20 cellular contexts compared by ENCODE assay signal in genomic region chr6:85402071-85402470, GRCh38. TPM values are rescaled to one million over a fixed set of nuclear protein-coding genes. Genes with fewer than 3 reads are reported as not detected.
A peak's percentile ranks its signal among the peaks of the same experiment; 100 is the strongest.
DNase-seq lines count a peak whose midpoint lies in the region; ATAC-seq, FAIRE-seq and TF ChIP-seq lines count a peak whose summit lies in the region.
"Had no signal": no experiment of that assay in that cellular context is flagged by ENCODE, and none has a peak within 500 bp of the region (broad histone marks: within the 10 kb centered on the region; RNA-seq: fewer than 3 reads in every experiment).

No MANE protein-coding gene starts in this region.

- no peaks in the 10 kb centered on the region for H4K20me1 ChIP-seq in H1 (replicated peaks in 1 of 2; ENCODE audit: control insufficient read depth in 1 of 2, insufficient read depth in 2 of 2, low read length in 2 of 2)

- H3K4me1 ChIP-seq in H1 (replicated peaks in 1 of 4; ENCODE audit: control insufficient read depth in 3 of 4, insufficient read depth in 4 of 4, low read length in 3 of 4), result peaks cover 0 to 8% (median 4%) of the 10 kb centered on the region in 4 experiments; a peak in 3 of 7 replicates
- H3K4me1 ChIP-seq: HAP-1 had no signal

- H3K27me3 Mint-ChIP-seq in Calu3 (ENCODE audit: unreplicated experiment), result no peaks in the 10 kb centered on the region
- H3K27me3 Mint-ChIP-seq in osteocyte (ENCODE audit: unreplicated experiment), result no peaks in the 10 kb centered on the region
- H3K27me3 Mint-ChIP-seq: activated naive CD4-positive, alpha-beta T cell treated with anti-CD3 and anti-CD28 coated beads, Interleukin-2, amount 50 U/mL, for 24 hours had no signal

- no peak overlapping the region for H3K27ac ChIP-seq in H1 (ENCODE audit: low read depth, low read length)
- H3K27ac ChIP-seq: cardiac muscle cell had no signal

- H3K79me2 ChIP-seq in H1 (ENCODE audit: control insufficient read depth in 1 of 2, insufficient read depth in 2 of 2, low read length in 2 of 2), result no peaks in the 10 kb centered on the region

- peak overlapping the region; percentile 56; the same call in 1 of the 2 replicates for H2BK12ac ChIP-seq in H1 (ENCODE audit: low read depth, low read length)

- H3K4me2 ChIP-seq in H1 (ENCODE audit: insufficient read depth in 1 of 2, low read depth in 2 of 2, low read length in 2 of 2), result no peak overlapping the region

- no peaks in the 10 kb centered on the region for H3K9me3 ChIP-seq in H1 (ENCODE audit: insufficient read depth in 2 of 2, low read depth in 1 of 2, low read length in 1 of 2)
- H3K9me3 ChIP-seq: HAP-1, tibial artery had no signal

- no peak for TF ChIP-seq POLR2A in H1 (IDR thresholded peaks at IDR 0.05; ENCODE audit: control extremely low read depth in 1 of 2, low read depth in 2 of 2, low read length in 2 of 2)

- no peak overlapping the region for H2BK5ac ChIP-seq in H1 (ENCODE audit: low read depth, low read length)

- no peak overlapping the region for H4K5ac ChIP-seq in H1 (ENCODE audit: insufficient read length, low read depth, low read length)

- CTCF ChIA-PET in Calu3 (lab: Charles Lee) (no interaction called here), H1 (lab: Charles Lee; ENCODE audit: partially characterized antibody) (interaction anchor here (1.5 kb wide), 1 partner anchor 15 kb away, joined by 3 read pairs; no protein-coding TSS in a partner anchor)

- ATAC-seq in GM21786 (IDR thresholded peaks at IDR 0.05; ENCODE audit: unreplicated experiment), result no peak
- ATAC-seq: right cardiac atrium had no signal

- no peak overlapping the region for H2BK120ac ChIP-seq in H1 (replicated peaks; ENCODE audit: low read depth, low read length)

- no peak overlapping the region for H4K91ac ChIP-seq in H1 (replicated peaks; ENCODE audit: insufficient read length, low read length)

- H3K14ac ChIP-seq in H1 (ENCODE audit: insufficient read length), result no peak overlapping the region

- peaks cover 78% of the 10 kb centered on the region for H3K4me1 Mint-ChIP-seq in Calu3 (ENCODE audit: low read depth, unreplicated experiment)
- peaks cover 78% of the 10 kb centered on the region for H3K4me1 Mint-ChIP-seq in osteocyte (ENCODE audit: unreplicated experiment)

- no peak for FAIRE-seq in H1 (lab: Jason Lieb, UNC)

- no peak overlapping the region for H3K18ac ChIP-seq in H1 (ENCODE audit: extremely low read depth, low read length)

- no peak overlapping the region for H3K23ac ChIP-seq in H1 (ENCODE audit: insufficient read length)

- H3K36me3 ChIP-seq in H1 (ENCODE audit: control insufficient read depth in 2 of 4, insufficient read depth in 4 of 4, low read length in 3 of 4), result no peaks in the 10 kb centered on the region
- H3K36me3 ChIP-seq: cardiac muscle cell, HAP-1, tibial artery had no signal

- H2AFZ ChIP-seq in H1 (ENCODE audit: low read length), result no peak overlapping the region

- no TSS peak for BruUV-seq in Calu3 (replicated peaks; lab: Mats Ljungman, UMichigan)

- H3K36me3 Mint-ChIP-seq in Calu3 (ENCODE audit: insufficient read depth, unreplicated experiment), result peaks cover 16% of the 10 kb centered on the region
- H3K36me3 Mint-ChIP-seq in osteocyte (ENCODE audit: unreplicated experiment), result no peaks in the 10 kb centered on the region
- H3K36me3 Mint-ChIP-seq: activated naive CD4-positive, alpha-beta T cell treated with anti-CD3 and anti-CD28 coated beads, Interleukin-2, amount 50 U/mL, for 24 hours; CD8-positive, alpha-beta memory T cell had no signal

- intact Hi-C loops in Calu3 (cut with micrococcal nuclease; ENCODE audit: unreplicated experiment), result no loop called here

- H3K23me2 ChIP-seq in H1 (ENCODE audit: low read depth, low read length), result no peaks in the 10 kb centered on the region

- DNase-seq in Calu3, result no peak
- peak; percentile 52 for DNase-seq in NCI-H69 (lab: John Stamatoyannopoulos, UW)
- DNase-seq in H1 (ENCODE audit: low read depth in 1 of 2, low spot score in 2 of 2), result no peak
- DNase-seq in osteocyte (ENCODE audit: extremely low spot score, unreplicated experiment), result no peak
- no peak for DNase-seq in kidney glomerular epithelial cell (lab: John Stamatoyannopoulos, UW)
- no peak for DNase-seq in NCI-H526 (lab: John Stamatoyannopoulos, UW)
- DNase-seq: EL; NCI-H1092; NCI-H82; nephron progenitor cell; right cardiac atrium; stimulated activated CD4-positive, alpha-beta T cell treated with anti-CD3 and anti-CD28 coated beads, Interleukin-2, amount 100 ng/mL, for 48 hours; stimulated activated CD8-positive, alpha-beta memory T cell treated with anti-CD3 and anti-CD28 coated beads, Interleukin-4, amount 100 ng/mL, for 48 hours; T-helper 2 cell; tibial artery had no signal

- no peak overlapping the region for H3K56ac ChIP-seq in H1 (replicated peaks; ENCODE audit: insufficient read length, low read depth, low read length)

- no peak overlapping the region for H4K8ac ChIP-seq in H1 (ENCODE audit: extremely low read depth, insufficient read depth, low read length)

- POLR2A ChIA-PET in H1 (lab: Charles Lee; ENCODE audit: partially characterized antibody), result no interaction called here

- no peak overlapping the region for H3K4me3 ChIP-seq in H1 (ENCODE audit: extremely low read depth in 1 of 4, insufficient read depth in 2 of 4, low read depth in 3 of 4, low read length in 4 of 4)
- H3K4me3 ChIP-seq: cardiac muscle cell, HAP-1, tibial artery had no signal

- H2AK5ac ChIP-seq in H1 (ENCODE audit: low read depth, low read length), result no peak overlapping the region

- no peaks in the 10 kb centered on the region for H3K79me1 ChIP-seq in H1 (ENCODE audit: low read depth, low read length)

- H2BK20ac ChIP-seq in H1 (ENCODE audit: low read length), result peak overlapping the region; percentile 43; the same call in 1 of the 2 replicates

- H3K27ac Mint-ChIP-seq in Calu3 (ENCODE audit: unreplicated experiment) (peak overlapping the region; percentile 99), osteocyte (ENCODE audit: unreplicated experiment) (peak overlapping the region; percentile 97)
- H3K27ac Mint-ChIP-seq: activated naive CD4-positive, alpha-beta T cell treated with anti-CD3 and anti-CD28 coated beads, Interleukin-2, amount 50 U/mL, for 24 hours had no signal

- no peak for TF ChIP-seq CTCF in Calu3 (IDR thresholded peaks at IDR 0.05; ENCODE audit: unreplicated experiment)
- TF ChIP-seq CTCF in H1 (IDR thresholded peaks at IDR 0.05; ENCODE audit: control extremely low read depth in 1 of 3, insufficient read depth in 1 of 3, low read depth in 1 of 3, low read length in 3 of 3), result no peak
- no peak for TF ChIP-seq CTCF in osteocyte (IDR thresholded peaks at IDR 0.05)

- H3K9ac ChIP-seq in H1 (replicated peaks in 1 of 4; ENCODE audit: extremely low read depth in 1 of 4, low read depth in 3 of 4, low read length in 3 of 4), result no peak overlapping the region

- H3K4ac ChIP-seq in H1 (replicated peaks; ENCODE audit: insufficient read length, low read depth, low read length), result no peak overlapping the region

- H3K27me3 ChIP-seq in H1 (replicated peaks in 1 of 4; ENCODE audit: control insufficient read depth in 3 of 4, extremely low read depth in 1 of 4, insufficient read depth in 3 of 4, low read length in 3 of 4), result no peaks in the 10 kb centered on the region; a peak in 1 of 7 replicates
- H3K27me3 ChIP-seq: cardiac muscle cell, tibial artery had no signal

- H2BK15ac ChIP-seq in H1 (ENCODE audit: low read length), result no peak overlapping the region

- peaks cover under 1% of the 10 kb centered on the region for H3K9me3 Mint-ChIP-seq in Calu3 (ENCODE audit: low read depth, unreplicated experiment)
- no peaks in the 10 kb centered on the region for H3K9me3 Mint-ChIP-seq in osteocyte (ENCODE audit: unreplicated experiment)
- H3K9me3 Mint-ChIP-seq: activated naive CD4-positive, alpha-beta T cell treated with anti-CD3 and anti-CD28 coated beads, Interleukin-2, amount 50 U/mL, for 24 hours had no signal

- TF ChIP-seq RAD21 in H1 (IDR thresholded peaks at IDR 0.05 in 1 of 2, conservative IDR thresholded peaks at IDR 0.05 in 1 of 2; ENCODE audit: low read depth in 2 of 2, low read length in 2 of 2), result no peak

- no peak overlapping the region for H3K4me3 Mint-ChIP-seq in Calu3 (ENCODE audit: low read depth, unreplicated experiment)
- no peak overlapping the region for H3K4me3 Mint-ChIP-seq in osteocyte (ENCODE audit: unreplicated experiment)
- H3K4me3 Mint-ChIP-seq: activated naive CD4-positive, alpha-beta T cell treated with anti-CD3 and anti-CD28 coated beads, Interleukin-2, amount 50 U/mL, for 24 hours; nephron progenitor cell had no signal

- TF ChIP-seq EP300 in H1 (IDR thresholded peaks at IDR 0.05; ENCODE audit: borderline replicate concordance in 1 of 2, low read depth in 2 of 2, low read length in 2 of 2), result no peak

TF ChIP-seq in H1, 55 proteins besides CTCF, POLR2A, EP300 and RAD21 (continues in another document):
- TF ChIP-seq POLR2AphosphoS5 (IDR thresholded peaks at IDR 0.05; ENCODE audit: low read depth, low read length) (no peak), YY1 (IDR thresholded peaks at IDR 0.05; ENCODE audit: low read depth, low read length) (no peak), RXRA (IDR thresholded peaks at IDR 0.05; ENCODE audit: insufficient read depth, low read depth, low read length) (no peak), SAP30 (IDR thresholded peaks at IDR 0.05; ENCODE audit: insufficient read depth, insufficient replicate concordance, low read length) (no peak), SRF (IDR thresholded peaks at IDR 0.05; ENCODE audit: low read depth, low read length) (no peak), ASH2L (IDR thresholded peaks at IDR 0.05; ENCODE audit: low read length) (no peak), CEBPB (IDR thresholded peaks at IDR 0.05; ENCODE audit: low read depth, low read length) (no peak), SIX5 (IDR thresholded peaks at IDR 0.05; ENCODE audit: low read depth, low read length) (no peak), JUND (IDR thresholded peaks at IDR 0.05; ENCODE audit: low read length) (no peak), CHD2 (IDR thresholded peaks at IDR 0.05; ENCODE audit: low read length) (no peak), TAF1 (IDR thresholded peaks at IDR 0.05; ENCODE audit: low read depth, low read length) (no peak), TBP (IDR thresholded peaks at IDR 0.05; ENCODE audit: low read depth, low read length) (no peak), HDAC6 (IDR thresholded peaks at IDR 0.05; ENCODE audit: low read depth, low read length) (no peak), NANOG (IDR thresholded peaks at IDR 0.05; ENCODE audit: insufficient read depth, low read depth, low read length, poor library complexity, severe bottlenecking) (no peak)

RNA-seq across cellular contexts. Expression of gene NT5E, which starts 47.8 kb away (rescaled TPM):
- total RNA-seq in Calu3 (2022), result 52.8 and 76.5 TPM in 2 replicates
- 1.1 and 1.5 TPM in 2 replicates for total RNA-seq in H1 (2021; fragmentation: NEBNext Ultra II Directional; extraction: Animal tissue kit (Norgen Biotek cat#: 25700))
- 0.74 and 1.3 TPM in 2 replicates for polyA plus RNA-seq in H1 (2011; rRNA removed)
- 0.61 TPM for polyA plus RNA-seq in H1 (2011; cell fraction: cytosol; rRNA removed)
- 1.7 TPM for polyA plus RNA-seq in H1 (2011; cell fraction: nucleus; rRNA removed)
- 0.68 to 1.6 TPM (median 0.88 TPM) in 4 replicates for polyA plus RNA-seq in H1 (2012, experiment 1 of 2)
- polyA plus RNA-seq in H1 (2012, experiment 2 of 2), result 0.22 TPM
- 3.0 TPM for polyA plus RNA-seq in H1 (2013, experiment 1 of 2)
- 3.1 TPM for polyA plus RNA-seq in H1 (2013, experiment 2 of 2)
- 0.38 and 2.9 TPM in 2 replicates for polyA minus RNA-seq in H1 (2011; rRNA and poly(A)+ RNA removed)
- polyA minus RNA-seq in H1 (2011; cell fraction: cytosol; rRNA and poly(A)+ RNA removed), result not detected
- 1.3 TPM for polyA minus RNA-seq in H1 (2011; cell fraction: nucleus; rRNA and poly(A)+ RNA removed)
- 193 and 197 TPM in 2 replicates for total RNA-seq in osteocyte

Comparison
In these comparisons a context has a peak if more than half of its experiments do, and no peak if none do; other contexts are left out.
1. RNA of gene NT5E, which starts 47.8 kb away (total RNA-seq): 193 to 197 TPM in osteocyte and 52.8 to 76.5 TPM in Calu3; 1.1 to 1.5 TPM in H1; every median in the first group is over 10 times any median in the second.